9 cellular contexts compared by ENCODE assay signal in genomic region chr19:18920400-18920799, GRCh38. TPM values are rescaled to one million over a fixed set of nuclear protein-coding genes. Genes with fewer than 3 reads are reported as not detected.
DNase-seq lines count a peak whose midpoint lies in the region; ATAC-seq lines count a peak whose summit lies in the region.
"Had no signal": no experiment of that assay in that cellular context is flagged by ENCODE, and none has a peak within 500 bp of the region (broad histone marks: within the 10 kb centered on the region; RNA-seq: fewer than 3 reads in every experiment).

No MANE protein-coding gene starts in this region.

- DNase-seq in T-helper 2 cell treated with Interferon-gamma antibody and Interleukin-4, amounts not matched to agents 5 μg/mL and 100 μg/mL, for 36 hours (ENCODE audit: low spot score) = no peak
- DNase-seq in T-helper 2 cell (no peak), NOMO-1 treated with dmso at 0.1 percent for 144 hours (lab: John Stamatoyannopoulos, UW; ENCODE audit: unreplicated experiment) (no peak), AG08395 (ENCODE audit: low spot score) (no peak)
- no peak for DNase-seq in activated T-helper 2 cell treated with anti-CD3 and anti-CD28 coated beads, Interferon-gamma antibody, Interleukin-2, Interleukin-4, amounts not matched to agents 10 μg/mL and 5 μg/mL and 100 μg/mL, durations not matched to agents 14 hours and 24 hours and 36 hours (ENCODE audit: low spot score)
- no peak for DNase-seq in stimulated activated naive CD8-positive, alpha-beta T cell treated with anti-CD3 and anti-CD28 coated beads, Interleukin-15, amount 100 ng/mL, for 72 hours
- DNase-seq: AML-193 had no signal

- H3K27me3 ChIP-seq in iPS-20b (ENCODE audit: insufficient read depth, low read length) = no peaks in the 10 kb centered on the region

- peak overlapping the region; percentile 96 for H3K27ac Mint-ChIP-seq in T-helper 2 cell treated with Interferon-gamma antibody and Interleukin-4, amounts not matched to agents 5 μg/mL and 100 μg/mL, for 36 hours
- peak overlapping the region; percentile 94 for H3K27ac Mint-ChIP-seq in activated T-helper 2 cell treated with anti-CD3 and anti-CD28 coated beads, Interferon-gamma antibody, Interleukin-2, Interleukin-4, amounts not matched to agents 10 μg/mL and 5 μg/mL and 100 μg/mL, durations not matched to agents 14 hours and 24 hours and 36 hours
- H3K27ac Mint-ChIP-seq in stimulated activated naive CD8-positive, alpha-beta T cell treated with anti-CD3 and anti-CD28 coated beads, Interleukin-15, amount 100 ng/mL, for 72 hours = peak overlapping the region; percentile 99 to 100

- H3K9me3 Mint-ChIP-seq in T-helper 2 cell treated with Interferon-gamma antibody and Interleukin-4, amounts not matched to agents 5 μg/mL and 100 μg/mL, for 36 hours = no peaks in the 10 kb centered on the region
- no peaks in the 10 kb centered on the region for H3K9me3 Mint-ChIP-seq in activated T-helper 2 cell treated with anti-CD3 and anti-CD28 coated beads, Interferon-gamma antibody, Interleukin-2, Interleukin-4, amounts not matched to agents 10 μg/mL and 5 μg/mL and 100 μg/mL, durations not matched to agents 14 hours and 24 hours and 36 hours
- no peaks in the 10 kb centered on the region for H3K9me3 Mint-ChIP-seq in stimulated activated naive CD8-positive, alpha-beta T cell treated with anti-CD3 and anti-CD28 coated beads, Interleukin-15, amount 100 ng/mL, for 72 hours

- H3K27ac ChIP-seq in iPS-20b (ENCODE audit: low read length) = no peak overlapping the region

- no peaks in the 10 kb centered on the region for H3K27me3 Mint-ChIP-seq in T-helper 2 cell treated with Interferon-gamma antibody and Interleukin-4, amounts not matched to agents 5 μg/mL and 100 μg/mL, for 36 hours (ENCODE audit: low read depth)
- H3K27me3 Mint-ChIP-seq in activated T-helper 2 cell treated with anti-CD3 and anti-CD28 coated beads, Interferon-gamma antibody, Interleukin-2, Interleukin-4, amounts not matched to agents 10 μg/mL and 5 μg/mL and 100 μg/mL, durations not matched to agents 14 hours and 24 hours and 36 hours (ENCODE audit: low read depth) = no peaks in the 10 kb centered on the region
- no peaks in the 10 kb centered on the region for H3K27me3 Mint-ChIP-seq in stimulated activated naive CD8-positive, alpha-beta T cell treated with anti-CD3 and anti-CD28 coated beads, Interleukin-15, amount 100 ng/mL, for 72 hours

- H3K4me3 Mint-ChIP-seq in T-helper 2 cell treated with Interferon-gamma antibody and Interleukin-4, amounts not matched to agents 5 μg/mL and 100 μg/mL, for 36 hours = peak overlapping the region; percentile 96
- peak overlapping the region; percentile 96 for H3K4me3 Mint-ChIP-seq in activated T-helper 2 cell treated with anti-CD3 and anti-CD28 coated beads, Interferon-gamma antibody, Interleukin-2, Interleukin-4, amounts not matched to agents 10 μg/mL and 5 μg/mL and 100 μg/mL, durations not matched to agents 14 hours and 24 hours and 36 hours (ENCODE audit: low read depth)
- peak overlapping the region; percentile 91 to 96 for H3K4me3 Mint-ChIP-seq in stimulated activated naive CD8-positive, alpha-beta T cell treated with anti-CD3 and anti-CD28 coated beads, Interleukin-15, amount 100 ng/mL, for 72 hours

- peaks cover 16% of the 10 kb centered on the region for H3K4me1 Mint-ChIP-seq in T-helper 2 cell treated with Interferon-gamma antibody and Interleukin-4, amounts not matched to agents 5 μg/mL and 100 μg/mL, for 36 hours (ENCODE audit: low read depth)
- peaks cover 19% of the 10 kb centered on the region for H3K4me1 Mint-ChIP-seq in activated T-helper 2 cell treated with anti-CD3 and anti-CD28 coated beads, Interferon-gamma antibody, Interleukin-2, Interleukin-4, amounts not matched to agents 10 μg/mL and 5 μg/mL and 100 μg/mL, durations not matched to agents 14 hours and 24 hours and 36 hours (ENCODE audit: low read depth)
- peaks cover 54% of the 10 kb centered on the region for H3K4me1 Mint-ChIP-seq in stimulated activated naive CD8-positive, alpha-beta T cell treated with anti-CD3 and anti-CD28 coated beads, Interleukin-15, amount 100 ng/mL, for 72 hours

- no peak for ATAC-seq in stimulated activated naive CD8-positive, alpha-beta T cell treated with anti-CD3 and anti-CD28 coated beads, Interleukin-15, amount 100 ng/mL, for 72 hours
- ATAC-seq in esophagus mucosa = no peak

- H3K4me1 ChIP-seq in iPS-20b (ENCODE audit: insufficient read depth, low read length) = peaks cover 4% of the 10 kb centered on the region

- peak overlapping the region; percentile 97 for H3K4me3 ChIP-seq in iPS-20b (ENCODE audit: low read length)

- H3K36me3 ChIP-seq in iPS-20b (ENCODE audit: insufficient read depth, low read depth, low read length) = peaks cover 32% of the 10 kb centered on the region

- peak overlapping the region; percentile 71; the same call in 1 of the 2 replicates for H3K9ac ChIP-seq in iPS-20b (ENCODE audit: low read depth, low read length)

- H3K36me3 Mint-ChIP-seq in T-helper 2 cell treated with Interferon-gamma antibody and Interleukin-4, amounts not matched to agents 5 μg/mL and 100 μg/mL, for 36 hours (ENCODE audit: low read depth) = peaks cover 35% of the 10 kb centered on the region
- H3K36me3 Mint-ChIP-seq in activated T-helper 2 cell treated with anti-CD3 and anti-CD28 coated beads, Interferon-gamma antibody, Interleukin-2, Interleukin-4, amounts not matched to agents 10 μg/mL and 5 μg/mL and 100 μg/mL, durations not matched to agents 14 hours and 24 hours and 36 hours (ENCODE audit: low read depth) = peaks cover 59% of the 10 kb centered on the region

- H3K9me3 ChIP-seq in iPS-20b (ENCODE audit: insufficient read depth, low read depth, low read length) = no peaks in the 10 kb centered on the region

- intact Hi-C loops in activated T-helper 2 cell treated with anti-CD3 and anti-CD28 coated beads, Interferon-gamma antibody, Interleukin-2, Interleukin-4, amounts not matched to agents 10 μg/mL and 5 μg/mL and 100 μg/mL, durations not matched to agents 14 hours and 24 hours and 36 hours (cut with micrococcal nuclease) = no loop called here

RNA-seq across cellular contexts. Expression of gene DDX49, which starts 0.9 kb away (rescaled TPM):
- 75.2 and 77.5 TPM in 2 replicates for total RNA-seq in activated T-helper 2 cell treated with anti-CD3 and anti-CD28 coated beads, Interferon-gamma antibody, Interleukin-2, Interleukin-4, amounts not matched to agents 10 μg/mL and 5 μg/mL and 100 μg/mL, durations not matched to agents 14 hours and 24 hours and 36 hours
- total RNA-seq in esophagus mucosa = 56.0 TPM

RNA-seq across cellular contexts. Expression of gene COPE, which starts 1.2 kb away (rescaled TPM):
- 231 and 240 TPM in 2 replicates for total RNA-seq in activated T-helper 2 cell treated with anti-CD3 and anti-CD28 coated beads, Interferon-gamma antibody, Interleukin-2, Interleukin-4, amounts not matched to agents 10 μg/mL and 5 μg/mL and 100 μg/mL, durations not matched to agents 14 hours and 24 hours and 36 hours
- 177 TPM for total RNA-seq in esophagus mucosa

RNA-seq across cellular contexts. Expression of gene HOMER3, which starts 20.6 kb away (rescaled TPM):
- 3.6 and 4.4 TPM in 2 replicates for total RNA-seq in activated T-helper 2 cell treated with anti-CD3 and anti-CD28 coated beads, Interferon-gamma antibody, Interleukin-2, Interleukin-4, amounts not matched to agents 10 μg/mL and 5 μg/mL and 100 μg/mL, durations not matched to agents 14 hours and 24 hours and 36 hours
- total RNA-seq in esophagus mucosa = 14.1 TPM

RNA-seq across cellular contexts. Expression of gene CERS1, which starts 24.4 kb away (rescaled TPM):
- total RNA-seq in activated T-helper 2 cell treated with anti-CD3 and anti-CD28 coated beads, Interferon-gamma antibody, Interleukin-2, Interleukin-4, amounts not matched to agents 10 μg/mL and 5 μg/mL and 100 μg/mL, durations not matched to agents 14 hours and 24 hours and 36 hours = 0.09 and 0.18 TPM in 2 replicates
- not detected for total RNA-seq in esophagus mucosa
